In genomic region chr19:49812452-49812996, GRCh38 we compare ENCODE assay signal across 1 cellular context.
TF ChIP-seq lines count a peak whose summit lies in the region.

No MANE protein-coding gene starts in this region.

TF ChIP-seq in K562, 482 proteins besides CTCF, POLR2A, EP300 and RAD21:
- TF ChIP-seq, protein P1, sequence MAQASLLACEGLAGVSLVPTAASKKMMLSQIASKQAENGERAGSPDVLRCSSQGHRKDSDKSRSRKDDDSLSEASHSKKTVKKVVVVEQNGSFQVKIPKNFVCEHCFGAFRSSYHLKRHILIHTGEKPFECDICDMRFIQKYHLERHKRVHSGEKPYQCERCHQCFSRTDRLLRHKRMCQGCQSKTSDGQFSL (CRISPR knock-in tag; IDR thresholded peaks at IDR 0.05): peak; percentile 52; the same call in 1 of the 2 replicates
- TF ChIP-seq, protein P1 (tag; IDR thresholded peaks at IDR 0.05): no peak
- no peak for TF ChIP-seq MCM7 (IDR thresholded peaks at IDR 0.05)
- peak; percentile 55; the same call in 1 of the 2 replicates for TF ChIP-seq GTF2E2 (tag; IDR thresholded peaks at IDR 0.05)
